ENCODE assay signal across 1 cellular context in the genomic region with DNA sequence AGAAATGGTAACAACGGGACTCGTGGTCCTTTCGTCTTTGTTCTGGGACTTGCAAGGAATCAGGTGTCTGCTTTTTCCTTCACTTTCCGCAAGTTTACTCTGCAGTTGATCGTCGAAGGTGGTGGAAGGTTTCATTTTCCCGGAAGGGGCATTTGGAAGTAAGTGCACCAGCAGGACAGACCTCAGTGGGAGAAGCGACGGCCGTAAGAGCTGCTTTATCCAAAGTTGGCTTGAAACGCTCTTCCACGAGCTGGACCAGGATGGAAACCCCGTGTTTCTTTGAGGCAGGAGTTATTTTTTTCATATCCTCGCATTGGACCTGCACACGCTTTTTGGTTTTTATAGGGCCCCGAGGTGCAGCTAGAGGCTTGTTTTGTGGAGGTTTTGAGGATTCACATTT.
A peak's percentile ranks its signal among the peaks of the same experiment; 100 is the strongest.
TF ChIP-seq lines count a peak whose summit lies in the region.

No MANE protein-coding gene starts in this region.

TF ChIP-seq in H1, 55 proteins besides CTCF, POLR2A, EP300 and RAD21:
- no peak for TF ChIP-seq BCL11A (IDR thresholded peaks at IDR 0.05; ENCODE audit: low read depth in 2 of 2, low read length in 2 of 2)
- no peak for TF ChIP-seq FOSL1 (IDR thresholded peaks at IDR 0.05; ENCODE audit: insufficient read depth, low read depth, low read length)
- TF ChIP-seq MAFK (IDR thresholded peaks at IDR 0.05; ENCODE audit: low read depth, low read length): no peak
- no peak for TF ChIP-seq KDM1A (IDR thresholded peaks at IDR 0.05; ENCODE audit: borderline replicate concordance, low read length)
- TF ChIP-seq RBBP5 (IDR thresholded peaks at IDR 0.05; ENCODE audit: borderline replicate concordance, low read depth, low read length): 0 out of 2 replicates have a peak, but pooled peaks have one; percentile 0
- TF ChIP-seq, protein P1, sequence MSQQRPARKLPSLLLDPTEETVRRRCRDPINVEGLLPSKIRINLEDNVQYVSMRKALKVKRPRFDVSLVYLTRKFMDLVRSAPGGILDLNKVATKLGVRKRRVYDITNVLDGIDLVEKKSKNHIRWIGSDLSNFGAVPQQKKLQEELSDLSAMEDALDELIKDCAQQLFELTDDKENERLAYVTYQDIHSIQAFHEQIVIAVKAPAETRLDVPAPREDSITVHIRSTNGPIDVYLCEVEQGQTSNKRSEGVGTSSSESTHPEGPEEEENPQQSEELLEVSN (IDR thresholded peaks at IDR 0.05): no peak
- TF ChIP-seq ASH2L (IDR thresholded peaks at IDR 0.05; ENCODE audit: low read length): no peak
- no peak for TF ChIP-seq JUND (IDR thresholded peaks at IDR 0.05; ENCODE audit: low read length)
